ENCODE assay signal across 1 cellular context in the genomic region with DNA sequence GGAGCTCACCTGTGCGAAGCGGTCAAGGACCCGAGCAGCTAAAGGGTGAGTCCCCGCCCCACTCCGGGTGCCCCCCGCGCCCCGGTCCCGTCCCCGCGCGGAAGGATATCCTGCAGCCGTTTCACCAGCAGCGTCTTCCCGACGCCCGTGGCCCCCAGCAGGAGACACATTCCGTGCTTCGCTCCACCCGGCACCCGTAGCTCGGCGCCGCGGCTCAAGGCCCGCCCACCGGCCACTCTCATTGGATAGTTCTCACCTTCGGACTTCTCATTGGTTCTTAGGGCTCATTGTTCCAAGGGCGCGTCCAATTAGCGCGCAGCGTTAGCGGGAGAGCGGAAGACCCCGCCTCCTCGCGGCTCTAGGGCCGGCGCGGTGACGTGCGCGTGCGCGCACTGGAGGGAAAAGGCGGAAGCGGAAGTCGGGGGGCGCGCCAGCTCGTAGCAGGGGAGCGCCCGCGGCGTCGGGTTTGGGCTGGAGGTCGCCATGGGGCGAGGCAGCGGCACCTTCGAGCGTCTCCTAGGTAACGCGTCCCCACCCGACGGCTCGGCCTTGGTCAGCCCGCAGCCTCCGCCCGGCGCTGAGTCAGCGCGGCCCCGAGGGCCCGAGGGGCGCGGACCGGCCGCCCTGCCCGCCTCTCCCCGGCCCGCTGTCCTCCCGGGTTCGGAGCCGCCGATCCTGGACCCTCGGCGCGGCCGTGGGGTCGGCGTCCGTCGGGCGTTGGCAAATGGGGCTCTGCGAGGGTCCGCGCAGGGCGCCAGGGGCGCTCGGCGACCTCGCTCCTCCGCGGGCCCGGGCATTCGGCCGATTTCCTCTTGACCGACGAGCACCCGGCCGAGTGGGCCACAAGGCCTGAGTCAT.
TF ChIP-seq lines count a peak whose summit lies in the region.

A gene with protein sequence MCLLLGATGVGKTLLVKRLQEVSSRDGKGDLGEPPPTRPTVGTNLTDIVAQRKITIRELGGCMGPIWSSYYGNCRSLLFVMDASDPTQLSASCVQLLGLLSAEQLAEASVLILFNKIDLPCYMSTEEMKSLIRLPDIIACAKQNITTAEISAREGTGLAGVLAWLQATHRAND (minus strand): TSS at position 214 of the 858 bp plus-strand sequence. CDS start 44 bp downstream, at position 170.
A gene with protein sequence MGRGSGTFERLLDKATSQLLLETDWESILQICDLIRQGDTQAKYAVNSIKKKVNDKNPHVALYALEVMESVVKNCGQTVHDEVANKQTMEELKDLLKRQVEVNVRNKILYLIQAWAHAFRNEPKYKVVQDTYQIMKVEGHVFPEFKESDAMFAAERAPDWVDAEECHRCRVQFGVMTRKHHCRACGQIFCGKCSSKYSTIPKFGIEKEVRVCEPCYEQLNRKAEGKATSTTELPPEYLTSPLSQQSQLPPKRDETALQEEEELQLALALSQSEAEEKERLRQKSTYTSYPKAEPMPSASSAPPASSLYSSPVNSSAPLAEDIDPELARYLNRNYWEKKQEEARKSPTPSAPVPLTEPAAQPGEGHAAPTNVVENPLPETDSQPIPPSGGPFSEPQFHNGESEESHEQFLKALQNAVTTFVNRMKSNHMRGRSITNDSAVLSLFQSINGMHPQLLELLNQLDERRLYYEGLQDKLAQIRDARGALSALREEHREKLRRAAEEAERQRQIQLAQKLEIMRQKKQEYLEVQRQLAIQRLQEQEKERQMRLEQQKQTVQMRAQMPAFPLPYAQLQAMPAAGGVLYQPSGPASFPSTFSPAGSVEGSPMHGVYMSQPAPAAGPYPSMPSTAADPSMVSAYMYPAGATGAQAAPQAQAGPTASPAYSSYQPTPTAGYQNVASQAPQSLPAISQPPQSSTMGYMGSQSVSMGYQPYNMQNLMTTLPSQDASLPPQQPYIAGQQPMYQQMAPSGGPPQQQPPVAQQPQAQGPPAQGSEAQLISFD (plus strand): TSS at position 428 of the 858 bp plus-strand sequence. CDS start 56 bp downstream, at position 484.

TF ChIP-seq in HepG2, 621 proteins besides CTCF, POLR2A, EP300 and RAD21 (continued from another document and continues in another):
- TF ChIP-seq, protein P1, sequence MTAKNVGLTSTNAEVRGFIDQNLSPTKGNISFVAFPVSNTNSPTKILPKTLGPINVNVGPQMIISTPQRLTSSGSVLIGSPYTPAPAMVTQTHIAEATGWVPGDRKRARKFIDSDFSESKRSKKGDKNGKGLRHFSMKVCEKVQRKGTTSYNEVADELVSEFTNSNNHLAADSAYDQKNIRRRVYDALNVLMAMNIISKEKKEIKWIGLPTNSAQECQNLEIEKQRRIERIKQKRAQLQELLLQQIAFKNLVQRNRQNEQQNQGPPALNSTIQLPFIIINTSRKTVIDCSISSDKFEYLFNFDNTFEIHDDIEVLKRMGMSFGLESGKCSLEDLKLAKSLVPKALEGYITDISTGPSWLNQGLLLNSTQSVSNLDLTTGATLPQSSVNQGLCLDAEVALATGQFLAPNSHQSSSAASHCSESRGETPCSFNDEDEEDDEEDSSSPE (CRISPR knock-in tag; IDR thresholded peaks at IDR 0.05) = peak; percentile 86
- TF ChIP-seq ZSCAN22 (CRISPR knock-in tag; IDR thresholded peaks at IDR 0.05) = no peak
- no peak; the same call in 1 of the 2 replicates for TF ChIP-seq ZNF891 (CRISPR knock-in tag; IDR thresholded peaks at IDR 0.05)
- no peak for TF ChIP-seq MAFF (IDR thresholded peaks at IDR 0.05; ENCODE audit: low read depth, low read length)
- TF ChIP-seq, protein P2, sequence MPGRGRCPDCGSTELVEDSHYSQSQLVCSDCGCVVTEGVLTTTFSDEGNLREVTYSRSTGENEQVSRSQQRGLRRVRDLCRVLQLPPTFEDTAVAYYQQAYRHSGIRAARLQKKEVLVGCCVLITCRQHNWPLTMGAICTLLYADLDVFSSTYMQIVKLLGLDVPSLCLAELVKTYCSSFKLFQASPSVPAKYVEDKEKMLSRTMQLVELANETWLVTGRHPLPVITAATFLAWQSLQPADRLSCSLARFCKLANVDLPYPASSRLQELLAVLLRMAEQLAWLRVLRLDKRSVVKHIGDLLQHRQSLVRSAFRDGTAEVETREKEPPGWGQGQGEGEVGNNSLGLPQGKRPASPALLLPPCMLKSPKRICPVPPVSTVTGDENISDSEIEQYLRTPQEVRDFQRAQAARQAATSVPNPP (CRISPR knock-in tag; IDR thresholded peaks at IDR 0.05) = no peak
- TF ChIP-seq ETV5 (CRISPR knock-in tag; IDR thresholded peaks at IDR 0.05; ENCODE audit: borderline replicate concordance) = peak; percentile 61
- peak; percentile 86; the same call in 1 of the 2 replicates for TF ChIP-seq ZFP82 (CRISPR knock-in tag; IDR thresholded peaks at IDR 0.05; ENCODE audit: borderline replicate concordance)
- TF ChIP-seq NR3C1 (CRISPR knock-in tag; IDR thresholded peaks at IDR 0.05) = no peak
- 0 out of 2 replicates have a peak, but pooled peaks have one; percentile 62 for TF ChIP-seq ISX (CRISPR knock-in tag; conservative IDR thresholded peaks at IDR 0.05)
- TF ChIP-seq KAT7 (CRISPR knock-in tag; IDR thresholded peaks at IDR 0.05; ENCODE audit: borderline replicate concordance) = peak; percentile 62
- TF ChIP-seq, protein P3, sequence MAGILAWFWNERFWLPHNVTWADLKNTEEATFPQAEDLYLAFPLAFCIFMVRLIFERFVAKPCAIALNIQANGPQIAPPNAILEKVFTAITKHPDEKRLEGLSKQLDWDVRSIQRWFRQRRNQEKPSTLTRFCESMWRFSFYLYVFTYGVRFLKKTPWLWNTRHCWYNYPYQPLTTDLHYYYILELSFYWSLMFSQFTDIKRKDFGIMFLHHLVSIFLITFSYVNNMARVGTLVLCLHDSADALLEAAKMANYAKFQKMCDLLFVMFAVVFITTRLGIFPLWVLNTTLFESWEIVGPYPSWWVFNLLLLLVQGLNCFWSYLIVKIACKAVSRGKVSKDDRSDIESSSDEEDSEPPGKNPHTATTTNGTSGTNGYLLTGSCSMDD (CRISPR knock-in tag; IDR thresholded peaks at IDR 0.05) = no peak
- TF ChIP-seq POLR2G (IDR thresholded peaks at IDR 0.05; ENCODE audit: low read depth, low read length) = peak; percentile 80
- TF ChIP-seq SOX5 (CRISPR knock-in tag; IDR thresholded peaks at IDR 0.05; ENCODE audit: borderline replicate concordance) = peak; percentile 65; the same call in 1 of the 2 replicates
- TF ChIP-seq PHF21A (CRISPR knock-in tag; IDR thresholded peaks at IDR 0.05) = peak; percentile 42; the same call in 1 of the 2 replicates
- TF ChIP-seq, protein P4, sequence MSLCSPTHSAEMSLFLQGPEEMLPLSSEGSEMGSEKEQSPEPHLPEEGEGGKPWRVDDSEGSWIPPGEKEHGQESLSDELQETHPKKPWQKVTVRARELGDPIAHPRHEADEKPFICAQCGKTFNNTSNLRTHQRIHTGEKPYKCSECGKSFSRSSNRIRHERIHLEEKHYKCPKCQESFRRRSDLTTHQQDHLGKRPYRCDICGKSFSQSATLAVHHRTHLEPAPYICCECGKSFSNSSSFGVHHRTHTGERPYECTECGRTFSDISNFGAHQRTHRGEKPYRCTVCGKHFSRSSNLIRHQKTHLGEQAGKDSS (CRISPR knock-in tag; IDR thresholded peaks at IDR 0.05; ENCODE audit: borderline replicate concordance, low read depth) = 0 out of 2 replicates have a peak, but pooled peaks have one; percentile 10
- TF ChIP-seq ZNF589 (CRISPR knock-in tag; conservative IDR thresholded peaks at IDR 0.05) = no peak; the same call in 1 of the 2 replicates
- TF ChIP-seq KDM5B (CRISPR knock-in tag; IDR thresholded peaks at IDR 0.05; ENCODE audit: borderline replicate concordance) = peak; percentile 55; the same call in 1 of the 2 replicates
- no peak for TF ChIP-seq ZNF431 (CRISPR knock-in tag; IDR thresholded peaks at IDR 0.05; ENCODE audit: borderline replicate concordance, low read depth)
- TF ChIP-seq, protein P5, sequence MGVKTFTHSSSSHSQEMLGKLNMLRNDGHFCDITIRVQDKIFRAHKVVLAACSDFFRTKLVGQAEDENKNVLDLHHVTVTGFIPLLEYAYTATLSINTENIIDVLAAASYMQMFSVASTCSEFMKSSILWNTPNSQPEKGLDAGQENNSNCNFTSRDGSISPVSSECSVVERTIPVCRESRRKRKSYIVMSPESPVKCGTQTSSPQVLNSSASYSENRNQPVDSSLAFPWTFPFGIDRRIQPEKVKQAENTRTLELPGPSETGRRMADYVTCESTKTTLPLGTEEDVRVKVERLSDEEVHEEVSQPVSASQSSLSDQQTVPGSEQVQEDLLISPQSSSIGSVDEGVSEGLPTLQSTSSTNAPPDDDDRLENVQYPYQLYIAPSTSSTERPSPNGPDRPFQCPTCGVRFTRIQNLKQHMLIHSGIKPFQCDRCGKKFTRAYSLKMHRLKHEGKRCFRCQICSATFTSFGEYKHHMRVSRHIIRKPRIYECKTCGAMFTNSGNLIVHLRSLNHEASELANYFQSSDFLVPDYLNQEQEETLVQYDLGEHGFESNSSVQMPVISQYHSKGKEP (CRISPR knock-in tag; IDR thresholded peaks at IDR 0.05) = no peak
- peak; percentile 66 for TF ChIP-seq RXRB (CRISPR knock-in tag; IDR thresholded peaks at IDR 0.05; ENCODE audit: borderline replicate concordance)
- TF ChIP-seq MXD4 (CRISPR knock-in tag; IDR thresholded peaks at IDR 0.05) = peak; percentile 93
- TF ChIP-seq MTA1 (CRISPR knock-in tag; IDR thresholded peaks at IDR 0.05; ENCODE audit: borderline replicate concordance) = no peak; the same call in 1 of the 2 replicates
- TF ChIP-seq ZNF383 (CRISPR knock-in tag; IDR thresholded peaks at IDR 0.05; ENCODE audit: borderline replicate concordance) = peak; percentile 88; the same call in 1 of the 2 replicates
- TF ChIP-seq, protein P6, sequence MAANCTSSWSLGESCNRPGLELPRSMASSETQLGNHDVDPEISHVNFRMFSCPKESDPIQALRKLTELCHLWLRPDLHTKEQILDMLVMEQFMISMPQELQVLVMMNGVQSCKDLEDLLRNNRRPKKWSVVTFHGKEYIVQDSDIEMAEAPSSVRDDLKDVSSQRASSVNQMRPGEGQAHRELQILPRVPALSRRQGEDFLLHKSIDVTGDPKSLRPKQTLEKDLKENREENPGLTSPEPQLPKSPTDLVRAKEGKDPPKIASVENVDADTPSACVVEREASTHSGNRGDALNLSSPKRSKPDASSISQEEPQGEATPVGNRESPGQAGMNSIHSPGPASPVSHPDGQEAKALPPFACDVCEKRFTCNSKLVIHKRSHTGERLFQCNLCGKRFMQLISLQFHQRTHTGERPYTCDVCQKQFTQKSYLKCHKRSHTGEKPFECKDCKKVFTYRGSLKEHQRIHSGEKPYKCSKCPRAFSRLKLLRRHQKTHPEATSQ (CRISPR knock-in tag; IDR thresholded peaks at IDR 0.05; ENCODE audit: borderline replicate concordance) = 0 out of 2 replicates have a peak, but pooled peaks have one; percentile 22
- peak; percentile 20; the same call in 1 of the 2 replicates for TF ChIP-seq HNF4G (IDR thresholded peaks at IDR 0.05; ENCODE audit: borderline replicate concordance, low read depth, low read length)
- 0 out of 2 replicates have a peak, but pooled peaks have one; percentile 22 for TF ChIP-seq HNF4G (CRISPR knock-in tag; IDR thresholded peaks at IDR 0.05; ENCODE audit: borderline replicate concordance, low read depth)
- peak; percentile 98 for TF ChIP-seq SAP130 (CRISPR knock-in tag; IDR thresholded peaks at IDR 0.05; ENCODE audit: low read depth)
- TF ChIP-seq, protein P7, sequence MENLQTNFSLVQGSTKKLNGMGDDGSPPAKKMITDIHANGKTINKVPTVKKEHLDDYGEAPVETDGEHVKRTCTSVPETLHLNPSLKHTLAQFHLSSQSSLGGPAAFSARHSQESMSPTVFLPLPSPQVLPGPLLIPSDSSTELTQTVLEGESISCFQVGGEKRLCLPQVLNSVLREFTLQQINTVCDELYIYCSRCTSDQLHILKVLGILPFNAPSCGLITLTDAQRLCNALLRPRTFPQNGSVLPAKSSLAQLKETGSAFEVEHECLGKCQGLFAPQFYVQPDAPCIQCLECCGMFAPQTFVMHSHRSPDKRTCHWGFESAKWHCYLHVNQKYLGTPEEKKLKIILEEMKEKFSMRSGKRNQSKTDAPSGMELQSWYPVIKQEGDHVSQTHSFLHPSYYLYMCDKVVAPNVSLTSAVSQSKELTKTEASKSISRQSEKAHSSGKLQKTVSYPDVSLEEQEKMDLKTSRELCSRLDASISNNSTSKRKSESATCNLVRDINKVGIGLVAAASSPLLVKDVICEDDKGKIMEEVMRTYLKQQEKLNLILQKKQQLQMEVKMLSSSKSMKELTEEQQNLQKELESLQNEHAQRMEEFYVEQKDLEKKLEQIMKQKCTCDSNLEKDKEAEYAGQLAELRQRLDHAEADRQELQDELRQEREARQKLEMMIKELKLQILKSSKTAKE (CRISPR knock-in tag; IDR thresholded peaks at IDR 0.05; ENCODE audit: borderline replicate concordance) = peak; percentile 36; the same call in 1 of the 2 replicates
- TF ChIP-seq ZMYM4 (CRISPR knock-in tag; IDR thresholded peaks at IDR 0.05) = peak; percentile 83
- TF ChIP-seq JUNB (CRISPR knock-in tag; IDR thresholded peaks at IDR 0.05; ENCODE audit: borderline replicate concordance) = no peak
- TF ChIP-seq ZFYVE20 (CRISPR knock-in tag; IDR thresholded peaks at IDR 0.05; ENCODE audit: borderline replicate concordance, low read depth) = no peak
- TF ChIP-seq HES4 (CRISPR knock-in tag; IDR thresholded peaks at IDR 0.05; ENCODE audit: borderline replicate concordance) = 0 out of 2 replicates have a peak, but pooled peaks have one; percentile 39
- TF ChIP-seq, protein P8, sequence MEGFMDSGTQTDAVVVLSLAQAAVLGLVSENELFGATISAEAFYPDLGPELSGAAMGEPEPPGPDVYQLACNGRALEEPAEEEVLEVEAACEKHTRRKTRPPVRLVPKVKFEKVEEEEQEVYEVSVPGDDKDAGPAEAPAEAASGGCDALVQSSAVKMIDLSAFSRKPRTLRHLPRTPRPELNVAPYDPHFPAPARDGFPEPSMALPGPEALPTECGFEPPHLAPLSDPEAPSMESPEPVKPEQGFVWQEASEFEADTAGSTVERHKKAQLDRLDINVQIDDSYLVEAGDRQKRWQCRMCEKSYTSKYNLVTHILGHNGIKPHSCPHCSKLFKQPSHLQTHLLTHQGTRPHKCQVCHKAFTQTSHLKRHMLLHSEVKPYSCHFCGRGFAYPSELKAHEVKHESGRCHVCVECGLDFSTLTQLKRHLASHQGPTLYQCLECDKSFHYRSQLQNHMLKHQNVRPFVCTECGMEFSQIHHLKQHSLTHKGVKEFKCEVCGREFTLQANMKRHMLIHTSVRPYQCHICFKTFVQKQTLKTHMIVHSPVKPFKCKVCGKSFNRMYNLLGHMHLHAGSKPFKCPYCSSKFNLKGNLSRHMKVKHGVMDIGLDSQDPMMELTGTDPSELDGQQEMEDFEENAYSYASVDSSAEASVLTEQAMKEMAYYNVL (CRISPR knock-in tag; IDR thresholded peaks at IDR 0.05; ENCODE audit: borderline replicate concordance) = peak; percentile 15; the same call in 1 of the 2 replicates
- 0 out of 2 replicates have a peak, but pooled peaks have one; percentile 76 for TF ChIP-seq ZNF138 (CRISPR knock-in tag; IDR thresholded peaks at IDR 0.05; ENCODE audit: low read depth)
- peak; percentile 5; the same call in 1 of the 2 replicates for TF ChIP-seq CEBPG (CRISPR knock-in tag; IDR thresholded peaks at IDR 0.05)
- TF ChIP-seq, protein P9, sequence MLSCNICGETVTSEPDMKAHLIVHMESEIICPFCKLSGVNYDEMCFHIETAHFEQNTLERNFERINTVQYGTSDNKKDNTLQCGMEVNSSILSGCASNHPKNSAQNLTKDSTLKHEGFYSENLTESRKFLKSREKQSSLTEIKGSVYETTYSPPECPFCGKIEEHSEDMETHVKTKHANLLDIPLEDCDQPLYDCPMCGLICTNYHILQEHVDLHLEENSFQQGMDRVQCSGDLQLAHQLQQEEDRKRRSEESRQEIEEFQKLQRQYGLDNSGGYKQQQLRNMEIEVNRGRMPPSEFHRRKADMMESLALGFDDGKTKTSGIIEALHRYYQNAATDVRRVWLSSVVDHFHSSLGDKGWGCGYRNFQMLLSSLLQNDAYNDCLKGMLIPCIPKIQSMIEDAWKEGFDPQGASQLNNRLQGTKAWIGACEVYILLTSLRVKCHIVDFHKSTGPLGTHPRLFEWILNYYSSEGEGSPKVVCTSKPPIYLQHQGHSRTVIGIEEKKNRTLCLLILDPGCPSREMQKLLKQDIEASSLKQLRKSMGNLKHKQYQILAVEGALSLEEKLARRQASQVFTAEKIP (CRISPR knock-in tag; IDR thresholded peaks at IDR 0.05; ENCODE audit: borderline replicate concordance) = no peak
- peak; percentile 33 for TF ChIP-seq RFX5 (IDR thresholded peaks at IDR 0.05; ENCODE audit: low read depth, low read length)
- TF ChIP-seq SCMH1 (CRISPR knock-in tag; IDR thresholded peaks at IDR 0.05; ENCODE audit: borderline replicate concordance) = no peak
